8 cellular contexts compared by ENCODE assay signal in the genomic region with DNA sequence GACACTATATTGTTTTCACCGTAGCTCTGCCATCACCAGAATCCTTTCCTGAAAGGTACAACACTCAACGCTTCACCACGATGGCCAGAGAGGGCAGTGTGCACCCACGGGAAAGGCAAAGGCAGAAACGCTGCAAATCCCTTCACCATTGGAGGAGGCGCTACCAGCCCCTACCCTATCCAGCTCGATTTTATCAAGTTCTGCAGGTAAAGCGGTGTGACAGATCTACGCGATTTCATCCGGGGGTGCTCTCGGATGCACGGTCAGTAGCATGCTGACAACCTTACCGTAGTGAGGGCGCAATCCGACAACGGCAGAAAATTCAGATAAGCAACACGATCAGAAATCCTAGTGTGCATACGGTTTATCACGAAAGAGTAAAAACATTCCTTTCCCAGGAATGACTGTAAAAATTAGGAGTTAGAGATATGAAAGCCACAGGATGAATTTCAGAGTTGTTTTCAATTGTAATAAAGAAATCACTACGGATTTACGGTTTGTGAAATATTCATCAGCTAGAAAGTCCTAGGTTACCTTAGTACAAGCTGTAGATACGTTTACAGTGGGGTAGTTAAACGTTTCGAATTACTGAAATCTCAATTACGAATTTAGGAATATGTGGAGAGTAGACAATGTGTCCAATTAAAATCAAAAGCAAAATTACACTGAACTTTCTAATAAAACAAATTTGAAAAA. TPM values are rescaled to one million over a fixed set of nuclear protein-coding genes. Genes with fewer than 3 reads are reported as not detected.
A peak's percentile ranks its signal among the peaks of the same experiment; 100 is the strongest.
DNase-seq lines count a peak whose midpoint lies in the region; ATAC-seq and TF ChIP-seq lines count a peak whose summit lies in the region.

No MANE protein-coding gene starts in this region.

- no peaks in the 10 kb centered on the region for H3K9me2 ChIP-seq in OCI-LY1 (ENCODE audit: low read depth, low read length)

- H3K79me2 ChIP-seq in OCI-LY1 (ENCODE audit: insufficient read depth, low read length), result no peaks in the 10 kb centered on the region

- peaks cover 9% of the 10 kb centered on the region; the same call in 1 of the 2 replicates for H3K4me1 ChIP-seq in HUES6 (ENCODE audit: control insufficient read depth, insufficient read depth, low read length)
- peaks cover 22% of the 10 kb centered on the region for H3K4me1 ChIP-seq in OCI-LY1 (ENCODE audit: insufficient read depth, low read length, severe bottlenecking)
- H3K4me1 ChIP-seq in muscle layer of duodenum (ENCODE audit: control insufficient read depth in 1 of 2, insufficient read depth in 2 of 2, low read length in 2 of 2), result peaks cover 0 to 15% of the 10 kb centered on the region in 2 donors

- peaks cover 36% of the 10 kb centered on the region for H3K27me3 ChIP-seq in HUES6 (ENCODE audit: control insufficient read depth, insufficient read depth, low read length)
- H3K27me3 ChIP-seq in OCI-LY1 (ENCODE audit: insufficient read depth, low read length), result no peaks in the 10 kb centered on the region; the same call in 1 of the 2 replicates
- H3K27me3 ChIP-seq in muscle layer of duodenum (ENCODE audit: low read depth, low read length), result no peaks in the 10 kb centered on the region

- no peaks in the 10 kb centered on the region for H3K9me3 ChIP-seq in HUES6 (ENCODE audit: control insufficient read depth, insufficient read depth, low read depth, low read length)
- no peaks in the 10 kb centered on the region for H3K9me3 ChIP-seq in OCI-LY1 (ENCODE audit: low read length)
- no peaks in the 10 kb centered on the region for H3K9me3 ChIP-seq in muscle layer of duodenum (ENCODE audit: control insufficient read depth in 1 of 2, low read length in 2 of 2)

- H3K4me2 ChIP-seq in OCI-LY1 (ENCODE audit: low read length), result peak overlapping the region; percentile 68

- no peak overlapping the region for H3K27ac ChIP-seq in HUES6 (ENCODE audit: low read depth, low read length)
- no peak overlapping the region for H3K27ac ChIP-seq in OCI-LY1 (ENCODE audit: low read depth, low read length, poor library complexity, severe bottlenecking)
- no peak overlapping the region for H3K27ac ChIP-seq in muscle layer of duodenum (ENCODE audit: low read length)

- H3K9ac ChIP-seq in HUES6 (ENCODE audit: low read length) (no peak overlapping the region), OCI-LY1 (ENCODE audit: low read length) (no peak overlapping the region; the same call in 1 of the 2 replicates)

- DNase-seq in DMS153 (lab: John Stamatoyannopoulos, UW) (peak; percentile 72), activated T-cell treated with anti-CD3 and anti-CD28 coated beads for 24 hours (ENCODE audit: low read depth) (peak; percentile 72), epithelial cell of proximal tubule (ENCODE audit: low read depth) (peak; percentile 47)
- peak; percentile 59 for DNase-seq in stimulated activated CD8-positive, alpha-beta memory T cell treated with anti-CD3 and anti-CD28 coated beads, Interleukin-7, amount 100 ng/mL, for 24 hours (ENCODE audit: low read depth)

- ATAC-seq in GM21423 (IDR thresholded peaks at IDR 0.05; ENCODE audit: unreplicated experiment), result peak; percentile 46

- TF ChIP-seq CTCF in OCI-LY1 (IDR thresholded peaks at IDR 0.05; ENCODE audit: low read length) (peak; percentile 99), epithelial cell of proximal tubule (conservative IDR thresholded peaks at IDR 0.05; ENCODE audit: low read depth, low read length) (peak; percentile 99)

- H3F3A ChIP-seq in OCI-LY1 (ENCODE audit: insufficient read depth, low read length), result no peaks in the 10 kb centered on the region

- H4K20me1 ChIP-seq in OCI-LY1 (ENCODE audit: insufficient read depth, low read length), result no peaks in the 10 kb centered on the region

- no peak overlapping the region for H2AFZ ChIP-seq in OCI-LY1 (ENCODE audit: low read length)

- H3K4me3 ChIP-seq in HUES6 (ENCODE audit: low read depth, low read length), result peak overlapping the region; percentile 76
- peak overlapping the region; percentile 80 for H3K4me3 ChIP-seq in OCI-LY1 (ENCODE audit: low read depth, low read length, poor library complexity, severe bottlenecking)
- H3K4me3 ChIP-seq in epithelial cell of proximal tubule (ENCODE audit: low read depth, low read length), result peak overlapping the region; percentile 71
- peak overlapping the region; percentile 49 to 80 for H3K4me3 ChIP-seq in muscle layer of duodenum (ENCODE audit: low read depth in 1 of 2, low read length in 2 of 2)

- H3K36me3 ChIP-seq in HUES6 (ENCODE audit: control insufficient read depth, insufficient read depth, low read length) (no peaks in the 10 kb centered on the region), OCI-LY1 (ENCODE audit: insufficient read depth, low read length) (no peaks in the 10 kb centered on the region), muscle layer of duodenum (ENCODE audit: control insufficient read depth in 1 of 2, insufficient read depth in 2 of 2, low read length in 2 of 2) (no peaks in the 10 kb centered on the region)

RNA-seq across cellular contexts. Expression of gene NETO2, which starts 1.8 kb away (rescaled TPM):
- 41.2 and 73.9 TPM in 2 replicates for total RNA-seq in epithelial cell of proximal tubule
